ENCODE assay signal across 8 cellular contexts in the genomic region with DNA sequence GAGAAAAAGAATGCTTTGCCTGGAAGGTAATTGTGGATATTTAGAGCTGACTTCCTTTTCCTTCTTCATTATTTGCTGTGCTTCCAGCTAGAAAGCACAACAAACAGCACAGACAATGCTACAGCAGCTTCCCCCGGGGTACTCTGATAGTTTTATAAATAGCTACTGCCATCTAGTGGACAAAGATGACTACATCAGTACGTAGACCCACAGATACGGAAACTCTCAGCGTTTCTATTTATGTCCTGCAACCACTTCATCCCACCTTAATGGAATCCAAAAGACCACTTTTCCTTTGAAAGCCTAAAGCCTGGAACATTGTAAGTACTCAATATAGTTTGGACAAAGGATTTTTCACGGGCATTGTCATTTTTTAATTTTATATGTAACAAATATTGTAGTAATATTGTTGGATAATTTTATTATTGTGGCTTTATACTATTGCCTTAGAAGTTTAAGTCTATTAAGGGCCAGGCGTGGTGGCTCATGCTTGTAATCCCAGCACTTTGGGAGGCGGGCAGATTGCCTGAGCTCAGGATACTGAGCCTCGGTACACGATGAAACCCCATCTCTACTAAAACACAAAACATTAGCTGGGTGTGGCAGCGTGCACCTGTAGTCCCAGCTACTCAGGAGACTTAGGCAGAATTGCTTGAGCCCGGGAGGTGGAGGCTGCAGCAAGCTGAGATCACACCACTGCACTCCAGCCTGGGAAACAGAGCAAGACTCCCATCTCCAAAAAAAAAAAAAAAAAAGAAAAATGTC. TPM values are rescaled to one million over a fixed set of nuclear protein-coding genes. Genes with fewer than 3 reads are reported as not detected.
DNase-seq lines count a peak whose midpoint lies in the region; ATAC-seq and TF ChIP-seq lines count a peak whose summit lies in the region.

No MANE protein-coding gene starts in this region.

- H2AK5ac ChIP-seq in mesendoderm (ENCODE audit: low read length) = no peak overlapping the region

- no peak overlapping the region for H3K4me3 ChIP-seq in effector memory CD4-positive, alpha-beta T cell (ENCODE audit: insufficient read depth, low read depth, low read length, poor library complexity, severe bottlenecking)
- no peak overlapping the region for H3K4me3 ChIP-seq in mesendoderm (ENCODE audit: low read length)

- H3K79me2 ChIP-seq in mesendoderm (ENCODE audit: control insufficient read depth, insufficient read depth, low read length) = peaks cover 12% of the 10 kb centered on the region

- peaks cover 57% of the 10 kb centered on the region for H3K36me3 ChIP-seq in effector memory CD4-positive, alpha-beta T cell (ENCODE audit: control insufficient read depth, insufficient read depth, low read length)
- peaks cover 20% of the 10 kb centered on the region for H3K36me3 ChIP-seq in mesendoderm (ENCODE audit: control insufficient read depth, insufficient read depth, low read length)

- TF ChIP-seq CTCF in C4-2B (conservative IDR thresholded peaks at IDR 0.05) = peak; percentile 83

- H4K5ac ChIP-seq in mesendoderm (ENCODE audit: low read length) = no peak overlapping the region

- no peak overlapping the region for H2BK15ac ChIP-seq in mesendoderm (replicated peaks; ENCODE audit: low read depth)

- H3K18ac ChIP-seq in mesendoderm (ENCODE audit: low read length) = no peak overlapping the region

- no peak overlapping the region for H2BK5ac ChIP-seq in mesendoderm (ENCODE audit: low read length)

- H3K9ac ChIP-seq in mesendoderm (ENCODE audit: low read length) = no peak overlapping the region

- H3K79me1 ChIP-seq in mesendoderm (ENCODE audit: low read length) = peaks cover 3% of the 10 kb centered on the region

- 100% methylated on average over 1 of the region's 11 CpGs for WGBS in mesendoderm (ENCODE audit: extremely low coverage, insufficient coverage, low lambda C conversion rate)

- DNase-seq in NCI-H146 treated with DMSO at 0.1 percent for 48 hours (lab: John Stamatoyannopoulos, UW; ENCODE audit: unreplicated experiment) (peak; percentile 87), mesendoderm (peak; percentile 84), posterior cingulate gyrus (no peak)
- no peak for DNase-seq in effector memory CD4-positive, alpha-beta T cell

- ATAC-seq in GM18520 (IDR thresholded peaks at IDR 0.05; ENCODE audit: unreplicated experiment) (peak; percentile 58), HG02943 (IDR thresholded peaks at IDR 0.05; ENCODE audit: low read depth, unreplicated experiment) (peak; percentile 77), SK-N-SH treated with all-trans-retinoic acid at 6 μM for 48 hours (peak; percentile 82)

- H3K4me2 ChIP-seq in mesendoderm (ENCODE audit: low read length) = no peak overlapping the region

- H2BK120ac ChIP-seq in mesendoderm (ENCODE audit: low read depth, low read length) = no peak overlapping the region

- H3K27me3 ChIP-seq in effector memory CD4-positive, alpha-beta T cell (replicated peaks; ENCODE audit: control insufficient read depth, insufficient read depth, low read length, poor library complexity, severe bottlenecking) = no peaks in the 10 kb centered on the region
- H3K27me3 ChIP-seq in mesendoderm (ENCODE audit: insufficient read depth, low read length, poor library complexity) = no peaks in the 10 kb centered on the region

- no peak overlapping the region for H3K56ac ChIP-seq in mesendoderm (ENCODE audit: low read length)

- intact Hi-C loops in posterior cingulate gyrus (cut with DNase I) = loop anchor here (1.0 kb wide), 1 partner anchor 191 kb away; no protein-coding TSS in a partner anchor

- H4K8ac ChIP-seq in mesendoderm (ENCODE audit: low read depth, low read length) = no peak overlapping the region

- no peak overlapping the region for H3K23ac ChIP-seq in mesendoderm (ENCODE audit: low read length)

- peaks cover 45% of the 10 kb centered on the region for H3K4me1 ChIP-seq in effector memory CD4-positive, alpha-beta T cell (ENCODE audit: control insufficient read depth, insufficient read depth, low read length, poor library complexity, severe bottlenecking)
- no peaks in the 10 kb centered on the region for H3K4me1 ChIP-seq in mesendoderm (ENCODE audit: control insufficient read depth, low read depth, low read length)

- H3K4ac ChIP-seq in mesendoderm (ENCODE audit: low read depth, low read length) = no peak overlapping the region

- H3K27ac ChIP-seq in C4-2B (no peak overlapping the region), mesendoderm (ENCODE audit: low read depth, low read length) (no peak overlapping the region)
- H3K27ac ChIP-seq in effector memory CD4-positive, alpha-beta T cell (ENCODE audit: insufficient read depth, low read length, poor library complexity, severe bottlenecking) = peak overlapping the region; percentile 41

- no peaks in the 10 kb centered on the region for H3K9me3 ChIP-seq in effector memory CD4-positive, alpha-beta T cell (ENCODE audit: control insufficient read depth, low read length)

TF ChIP-seq in SK-N-SH treated with all-trans-retinoic acid at 6 μM for 48 hours, 23 proteins besides CTCF, POLR2A, EP300 and RAD21:
- TF ChIP-seq SNAI2 (CRISPR knock-in tag; IDR thresholded peaks at IDR 0.05) = no peak
- TF ChIP-seq ZFP30 (CRISPR knock-in tag; IDR thresholded peaks at IDR 0.05) = no peak
- TF ChIP-seq ZFP3 (CRISPR knock-in tag; IDR thresholded peaks at IDR 0.05) = no peak
- no peak for TF ChIP-seq TOX (CRISPR knock-in tag; IDR thresholded peaks at IDR 0.05; ENCODE audit: borderline replicate concordance)
- TF ChIP-seq PPARA (CRISPR knock-in tag; IDR thresholded peaks at IDR 0.05; ENCODE audit: borderline replicate concordance) = no peak
- TF ChIP-seq POU6F1 (CRISPR knock-in tag; IDR thresholded peaks at IDR 0.05; ENCODE audit: borderline replicate concordance, low read depth) = no peak
- no peak for TF ChIP-seq PATZ1 (CRISPR knock-in tag; IDR thresholded peaks at IDR 0.05; ENCODE audit: borderline replicate concordance)
TF ChIP-seq in SK-N-SH treated with all-trans-retinoic acid at 6 μM for 48 hours: peak in this region for 0.

RNA-seq across cellular contexts. Expression of gene HSPA8, which starts 7.5 kb away (rescaled TPM):
- polyA plus RNA-seq in mesendoderm (2013, experiment 1 of 2) = 2,354 TPM
- polyA plus RNA-seq in mesendoderm (2013, experiment 2 of 2) = 2,369 TPM

Comparison
In these comparisons a context has a peak if more than half of its experiments do, and no peak if none do; other contexts are left out.
1. DNase-seq: peak in NCI-H146 treated with DMSO at 0.1 percent for 48 hours (single experiment) and mesendoderm (single experiment); none in effector memory CD4-positive, alpha-beta T cell (0 of 3) and posterior cingulate gyrus (0 of 10).
2. Peak in every context shown above with its lines, with median percentiles within 50 percentile points of each other: ATAC-seq.